In the genomic region with DNA sequence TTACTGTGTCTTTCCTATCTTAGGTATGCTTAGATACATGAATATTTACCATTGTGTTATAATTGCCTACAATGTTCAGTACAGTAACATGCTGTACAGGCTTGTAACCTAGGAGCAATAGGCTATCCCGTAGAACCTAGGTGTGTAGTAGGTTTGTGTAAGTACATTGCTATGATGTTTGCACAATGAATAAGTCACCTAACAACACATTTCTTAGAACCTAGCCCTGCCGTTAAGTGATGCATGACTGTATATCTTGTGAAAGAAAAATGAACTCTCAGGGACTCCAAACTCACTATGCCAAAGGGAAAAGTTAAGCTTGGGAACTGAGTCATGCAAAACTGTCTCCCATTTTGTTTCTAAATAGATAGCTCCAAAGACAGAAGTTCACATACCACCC, we compare ENCODE assay signal across 26 cellular contexts.
DNase-seq lines count a peak whose midpoint lies in the region; ATAC-seq, FAIRE-seq and TF ChIP-seq lines count a peak whose summit lies in the region.
"Had no signal": no experiment of that assay in that cellular context is flagged by ENCODE, and none has a peak within 500 bp of the region (broad histone marks: within the 10 kb centered on the region; RNA-seq: fewer than 3 reads in every experiment).

No MANE protein-coding gene starts in this region.

- TF ChIP-seq CTCF in Panc1 (IDR thresholded peaks at IDR 0.05) (no peak), foreskin keratinocyte (conservative IDR thresholded peaks at IDR 0.05) (no peak), neural progenitor cell (IDR thresholded peaks at IDR 0.05) (no peak)

- BruUV-seq in Panc1 (replicated peaks; lab: Mats Ljungman, UMichigan), result no TSS peak

- no peak overlapping the region for H3K9ac ChIP-seq in neural progenitor cell
- H3K9ac ChIP-seq: KMS-11 had no signal

- no peak overlapping the region for H3K4me3 ChIP-seq in Panc1 (ENCODE audit: low read depth in 2 of 2, low read length in 2 of 2)
- no peak overlapping the region for H3K4me3 ChIP-seq in neural progenitor cell
- no peak overlapping the region for H3K4me3 ChIP-seq in small intestine (ENCODE audit: low read depth in 1 of 2, low read length in 2 of 2)
- H3K4me3 ChIP-seq: esophagus muscularis mucosa, suprapubic skin had no signal

- H3K4me3 Mint-ChIP-seq in neural progenitor cell, result no peak overlapping the region
- H3K4me3 Mint-ChIP-seq: activated naive CD8-positive, alpha-beta T cell; activated T-helper 17 cell treated with anti-CD3 and anti-CD28 coated beads, Interleukin-2, amount 50 U/mL, for 72 hours; CD14-positive monocyte; stimulated activated effector memory CD8-positive, alpha-beta T cell treated with anti-CD3 and anti-CD28 coated beads, Interleukin-12 subunit alpha, Interleukin-12 subunit beta, amount 100 ng/mL, for 72 hours; T-helper 1 cell treated with Interleukin-12 subunit alpha and Interleukin-12 subunit beta and Interleukin-4 antibody, amounts not matched to agents 30 μg/mL and 1 μg/mL, for 36 hours had no signal

- no peak overlapping the region for H3K4me2 ChIP-seq in neural progenitor cell
- H3K4me2 ChIP-seq: KMS-11 had no signal

- intact Hi-C loops in Panc1 (cut with micrococcal nuclease; ENCODE audit: unreplicated experiment), result no loop called here

- H3K36me3 ChIP-seq in Panc1 (ENCODE audit: control insufficient read depth, insufficient read depth, low read length), result no peaks in the 10 kb centered on the region
- no peaks in the 10 kb centered on the region for H3K36me3 ChIP-seq in neural progenitor cell
- H3K36me3 ChIP-seq in small intestine (ENCODE audit: control insufficient read depth in 2 of 2, insufficient read depth in 2 of 2, low read length in 2 of 2), result no peaks in the 10 kb centered on the region
- H3K36me3 ChIP-seq: esophagus muscularis mucosa, suprapubic skin had no signal

- H3K27ac ChIP-seq in Panc1 (ENCODE audit: low read length) (no peak overlapping the region), foreskin keratinocyte (no peak overlapping the region), neural progenitor cell (no peak overlapping the region), small intestine (ENCODE audit: low read depth in 1 of 2, low read length in 1 of 2) (no peak overlapping the region)
- H3K27ac ChIP-seq: esophagus muscularis mucosa, KMS-11, suprapubic skin had no signal

- no peaks in the 10 kb centered on the region for H4K20me1 ChIP-seq in neural progenitor cell (ENCODE audit: low read depth)

- H3K9me3 ChIP-seq in Panc1 (ENCODE audit: control insufficient read depth, insufficient read depth, low read depth, low read length) (no peaks in the 10 kb centered on the region), neural progenitor cell (ENCODE audit: low read depth) (no peaks in the 10 kb centered on the region), small intestine (ENCODE audit: control insufficient read depth, low read depth) (no peaks in the 10 kb centered on the region)
- H3K9me3 ChIP-seq: esophagus muscularis mucosa, suprapubic skin had no signal

- no peaks in the 10 kb centered on the region for H3K4me1 ChIP-seq in Panc1 (ENCODE audit: control insufficient read depth, insufficient read depth, low read length)
- no peaks in the 10 kb centered on the region for H3K4me1 ChIP-seq in foreskin keratinocyte
- H3K4me1 ChIP-seq in neural progenitor cell, result peaks cover 5% of the 10 kb centered on the region
- no peaks in the 10 kb centered on the region for H3K4me1 ChIP-seq in small intestine (ENCODE audit: control insufficient read depth in 2 of 2, insufficient read depth in 1 of 2, low read depth in 1 of 2, low read length in 1 of 2)
- H3K4me1 ChIP-seq: esophagus muscularis mucosa had no signal

- H3K27ac Mint-ChIP-seq in neural progenitor cell, result no peak overlapping the region
- H3K27ac Mint-ChIP-seq: activated naive CD8-positive, alpha-beta T cell; activated T-helper 17 cell treated with anti-CD3 and anti-CD28 coated beads, Interleukin-2, amount 50 U/mL, for 72 hours; stimulated activated effector memory CD8-positive, alpha-beta T cell treated with anti-CD3 and anti-CD28 coated beads, Interleukin-12 subunit alpha, Interleukin-12 subunit beta, amount 100 ng/mL, for 72 hours; T-helper 1 cell treated with Interleukin-12 subunit alpha and Interleukin-12 subunit beta and Interleukin-4 antibody, amounts not matched to agents 30 μg/mL and 1 μg/mL, for 36 hours had no signal

- H3K4me1 Mint-ChIP-seq in neural progenitor cell, result no peaks in the 10 kb centered on the region
- H3K4me1 Mint-ChIP-seq: activated T-helper 17 cell treated with anti-CD3 and anti-CD28 coated beads, Interleukin-2, amount 50 U/mL, for 72 hours; stimulated activated effector memory CD8-positive, alpha-beta T cell treated with anti-CD3 and anti-CD28 coated beads, Interleukin-12 subunit alpha, Interleukin-12 subunit beta, amount 100 ng/mL, for 72 hours had no signal

- peak overlapping the region; percentile 3 for H2AFZ ChIP-seq in neural progenitor cell (replicated peaks)

- FAIRE-seq in GM18507 (lab: Jason Lieb, UNC), result peak; percentile 9
- no peak for FAIRE-seq in small intestine (lab: Jason Lieb, UNC)
- FAIRE-seq: astrocyte had no signal

- H3K36me3 Mint-ChIP-seq in neural progenitor cell, result peaks cover 2% of the 10 kb centered on the region
- H3K36me3 Mint-ChIP-seq: activated naive CD8-positive, alpha-beta T cell; CD14-positive monocyte; stimulated activated effector memory CD8-positive, alpha-beta T cell treated with anti-CD3 and anti-CD28 coated beads, Interleukin-12 subunit alpha, Interleukin-12 subunit beta, amount 100 ng/mL, for 72 hours had no signal

- ATAC-seq in Panc1, result peak; percentile 66; the same call in 1 of the 2 replicates
- peak; percentile 89 for ATAC-seq in foreskin keratinocyte
- ATAC-seq in HG03520 (IDR thresholded peaks at IDR 0.05; ENCODE audit: unreplicated experiment), result no peak
- ATAC-seq: activated T-helper 17 cell treated with anti-CD3 and anti-CD28 coated beads, Interleukin-2, amount 50 U/mL, for 72 hours; HCT116; left lobe of liver; stimulated activated effector memory CD8-positive, alpha-beta T cell treated with anti-CD3 and anti-CD28 coated beads, Interleukin-12 subunit alpha, Interleukin-12 subunit beta, amount 100 ng/mL, for 72 hours had no signal

- no peaks in the 10 kb centered on the region for H3K9me3 Mint-ChIP-seq in neural progenitor cell
- H3K9me3 Mint-ChIP-seq: activated T-helper 17 cell treated with anti-CD3 and anti-CD28 coated beads, Interleukin-2, amount 50 U/mL, for 72 hours; CD14-positive monocyte; stimulated activated effector memory CD8-positive, alpha-beta T cell treated with anti-CD3 and anti-CD28 coated beads, Interleukin-12 subunit alpha, Interleukin-12 subunit beta, amount 100 ng/mL, for 72 hours; T-helper 1 cell treated with Interleukin-12 subunit alpha and Interleukin-12 subunit beta and Interleukin-4 antibody, amounts not matched to agents 30 μg/mL and 1 μg/mL, for 36 hours had no signal

- in situ Hi-C loops in Panc1 (cut with HindIII; ENCODE audit: low pct_unique_long_range_greater_than_20kb, low sequenced_read_pairs) (no loop called here), KBM-7 (cut with MboI; ENCODE audit: low pct_unique_long_range_greater_than_20kb, low sequenced_read_pairs) (no loop called here)

- WGBS in small intestine, 3 donors, result 77 to 80% (median 78%) methylated on average over 2 of the region's 2 CpGs

- POLR2A ChIA-PET in Panc1 (lab: Charles Lee), result no interaction called here

- no peaks in the 10 kb centered on the region for H3K27me3 Mint-ChIP-seq in neural progenitor cell (ENCODE audit: insufficient read depth, low read depth)

- DNase-seq in GM18507 (ENCODE audit: extremely low spot score, insufficient read length, low read depth) (no peak), Panc1 (ENCODE audit: low read depth, low spot score) (no peak), foreskin keratinocyte (peak; percentile 87 to 91), neural progenitor cell (ENCODE audit: low spot score) (no peak), KBM-7 (no peak), globus pallidus (ENCODE audit: low spot score) (no peak), small intestine (no peak)
- DNase-seq: cerebellar nuclear complex; GDM1; glutamatergic neuron; NCI-H187; NCI-H748 treated with DMSO at 0.1 percent for 48 hours; SHP77 treated with DMSO at 0.1 percent for 48 hours; stimulated activated CD4-positive, alpha-beta T cell treated with anti-CD3 and anti-CD28 coated beads, Interleukin-1b, Interleukin-23, amount 100 ng/mL, for 48 hours had no signal

- H3K27me3 ChIP-seq in Panc1 (ENCODE audit: control insufficient read depth, insufficient read depth, low read length) (0 out of 2 replicates have a peak, but pooled peaks cover 4% of the 10 kb centered on the region), foreskin keratinocyte (no peaks in the 10 kb centered on the region), neural progenitor cell (no peaks in the 10 kb centered on the region), small intestine (ENCODE audit: control insufficient read depth in 2 of 2, insufficient read depth in 2 of 2, low read length in 2 of 2) (no peaks in the 10 kb centered on the region)
- H3K27me3 ChIP-seq: esophagus muscularis mucosa, suprapubic skin had no signal

- H3F3A ChIP-seq in neural progenitor cell (ENCODE audit: low read depth), result no peaks in the 10 kb centered on the region

- H3K79me2 ChIP-seq in neural progenitor cell (ENCODE audit: low read depth), result no peaks in the 10 kb centered on the region

- CTCF ChIA-PET in Panc1 (lab: Charles Lee), result no interaction called here

Comparison
In these comparisons a context has a peak if more than half of its experiments do, and no peak if none do; other contexts are left out.
1. DNase-seq: peak in foreskin keratinocyte (2 of 2); none in GM18507 (single experiment), Panc1 (single experiment), neural progenitor cell (single experiment), KBM-7 (single experiment), globus pallidus (single experiment) and small intestine (single experiment).